In the genomic region with DNA sequence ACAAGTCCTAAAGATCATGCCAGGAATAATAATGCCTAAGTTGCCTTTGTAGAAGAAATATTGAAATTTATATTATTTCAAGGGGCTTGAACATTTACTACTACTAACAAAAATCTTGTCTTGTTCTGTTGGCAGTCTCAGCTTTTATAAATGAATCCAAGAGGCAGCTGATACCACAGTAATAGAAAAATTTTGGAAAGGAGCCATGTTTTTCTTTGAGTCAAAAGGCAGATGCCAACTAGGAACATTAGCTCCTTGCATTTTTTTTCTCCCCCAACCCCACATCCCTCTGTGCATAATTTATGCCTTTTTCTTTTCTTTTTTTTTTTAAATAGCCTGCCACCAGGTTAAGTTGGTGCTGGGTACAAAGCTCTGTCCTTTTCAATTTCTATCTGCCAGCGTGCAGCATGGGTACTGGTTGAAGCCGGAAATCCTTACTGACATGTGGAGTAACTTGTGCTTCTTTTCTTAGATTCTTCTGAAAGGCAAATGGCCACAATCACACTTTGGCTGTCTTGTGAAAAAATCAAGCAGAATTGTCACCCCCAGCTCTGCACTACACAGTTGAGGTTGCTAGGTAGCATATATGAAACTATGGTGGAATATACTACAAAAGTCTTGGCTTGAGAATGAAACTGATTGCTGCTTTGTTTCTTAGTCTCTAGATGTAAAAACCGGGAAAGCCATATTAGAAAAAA, we compare ENCODE assay signal across 21 cellular contexts.
A peak's percentile ranks its signal among the peaks of the same experiment; 100 is the strongest.
DNase-seq lines count a peak whose midpoint lies in the region; ATAC-seq, FAIRE-seq and TF ChIP-seq lines count a peak whose summit lies in the region.
"Had no signal": no experiment of that assay in that cellular context is flagged by ENCODE, and none has a peak within 500 bp of the region (broad histone marks: within the 10 kb centered on the region; RNA-seq: fewer than 3 reads in every experiment).

No MANE protein-coding gene starts in this region.

- H3K9ac ChIP-seq in astrocyte (ENCODE audit: low read length): no peak overlapping the region

- no peaks in the 10 kb centered on the region for H3K79me2 ChIP-seq in astrocyte (ENCODE audit: insufficient read depth, low read length)

- H2AFZ ChIP-seq in astrocyte (ENCODE audit: low read depth, low read length): no peak overlapping the region

- no peak for ATAC-seq in HG02798 (IDR thresholded peaks at IDR 0.05; ENCODE audit: poor library complexity, unreplicated experiment)
- ATAC-seq: activated CD4-positive, alpha-beta T cell treated with anti-CD3 and anti-CD28 coated beads for 36 hours; GM12878; left ventricle myocardium superior had no signal

- H3K9me3 Mint-ChIP-seq in astrocyte (ENCODE audit: unreplicated experiment): peaks cover 2% of the 10 kb centered on the region

- DNase-seq in COR-L47 (lab: John Stamatoyannopoulos, UW) (peak; percentile 34), M059J (ENCODE audit: low read depth) (peak; percentile 41), astrocyte (ENCODE audit: low read depth) (peak; percentile 24), kidney tubule cell (ENCODE audit: low spot score) (peak; percentile 3), middle frontal gyrus (ENCODE audit: extremely low spot score, low spot score) (no peak), COLO668 (lab: John Stamatoyannopoulos, UW; ENCODE audit: unreplicated experiment) (no peak), OCI-M1 (lab: John Stamatoyannopoulos, UW) (no peak)
- DNase-seq: activated CD4-positive, alpha-beta T cell treated with anti-CD3 and anti-CD28 coated beads for 36 hours; activated effector memory CD4-positive, alpha-beta T cell treated with anti-CD3 and anti-CD28 coated beads, Interleukin-2, amount 50 U/mL, for 16 hours; Calu3; GDM1; left ventricle myocardium superior; NCI-H524 treated with DMSO at 0.1 percent for 48 hours; posterior cingulate gyrus; stimulated activated CD4-positive, alpha-beta T cell treated with anti-CD3 and anti-CD28 coated beads, Interleukin-4, amount 100 ng/mL, for 4 hours; stimulated activated CD8-positive, alpha-beta memory T cell treated with anti-CD3 and anti-CD28 coated beads, Interleukin-4, amount 100 ng/mL, for 48 hours; T-helper 9 cell had no signal

- no peaks in the 10 kb centered on the region for H3K27me3 ChIP-seq in astrocyte (ENCODE audit: insufficient read depth, low read length)
- H3K27me3 ChIP-seq: suprapubic skin had no signal

- no peaks in the 10 kb centered on the region for H3K4me1 ChIP-seq in astrocyte (ENCODE audit: insufficient read depth, low read length)
- H3K4me1 ChIP-seq: suprapubic skin had no signal

- no peaks in the 10 kb centered on the region for H3K27me3 Mint-ChIP-seq in astrocyte (ENCODE audit: low read depth, unreplicated experiment)
- H3K27me3 Mint-ChIP-seq: activated CD4-positive, alpha-beta T cell treated with anti-CD3 and anti-CD28 coated beads for 36 hours had no signal

- H3K4me1 Mint-ChIP-seq in astrocyte (ENCODE audit: low read depth, unreplicated experiment): no peaks in the 10 kb centered on the region
- H3K4me1 Mint-ChIP-seq: activated CD4-positive, alpha-beta T cell treated with anti-CD3 and anti-CD28 coated beads for 36 hours had no signal

- no peak overlapping the region for H3K27ac Mint-ChIP-seq in astrocyte (ENCODE audit: unreplicated experiment)
- H3K27ac Mint-ChIP-seq: activated CD4-positive, alpha-beta T cell treated with anti-CD3 and anti-CD28 coated beads for 36 hours had no signal

- no peak for FAIRE-seq in astrocyte (lab: Jason Lieb, UNC)
- FAIRE-seq: GM12878 had no signal

- no peaks in the 10 kb centered on the region for H3K9me3 ChIP-seq in astrocyte (ENCODE audit: insufficient read depth, low read depth, low read length)
- H3K9me3 ChIP-seq: suprapubic skin had no signal

- no peaks in the 10 kb centered on the region for H3K36me3 Mint-ChIP-seq in astrocyte (ENCODE audit: low read depth, unreplicated experiment)

- no peak for TF ChIP-seq CTCF in astrocyte (IDR thresholded peaks at IDR 0.05; ENCODE audit: insufficient read depth, low read depth, low read length)

- H3K4me2 ChIP-seq in astrocyte (ENCODE audit: low read length): no peak overlapping the region
- H3K4me2 ChIP-seq: smooth muscle cell had no signal

- no peak overlapping the region for H3K27ac ChIP-seq in astrocyte (ENCODE audit: low read depth, low read length)
- H3K27ac ChIP-seq: suprapubic skin had no signal

- H3K4me3 ChIP-seq in astrocyte (ENCODE audit: insufficient read depth, low read depth, low read length): no peak overlapping the region
- H3K4me3 ChIP-seq: GM12878, smooth muscle cell, suprapubic skin had no signal

- no peaks in the 10 kb centered on the region for H3K36me3 ChIP-seq in astrocyte (ENCODE audit: insufficient read depth, low read length)
- H3K36me3 ChIP-seq: suprapubic skin had no signal

- H4K20me1 ChIP-seq in astrocyte (ENCODE audit: insufficient read depth, low read length): no peaks in the 10 kb centered on the region

- H3K4me3 Mint-ChIP-seq in astrocyte (ENCODE audit: unreplicated experiment): no peak overlapping the region
- H3K4me3 Mint-ChIP-seq: activated CD4-positive, alpha-beta T cell treated with anti-CD3 and anti-CD28 coated beads for 36 hours had no signal

Comparison
In these comparisons a context has a peak if more than half of its experiments do, and no peak if none do; other contexts are left out.
1. DNase-seq: peak in COR-L47 (single experiment), M059J (single experiment), astrocyte (single experiment) and kidney tubule cell (single experiment); none in middle frontal gyrus (single experiment), COLO668 (single experiment) and OCI-M1 (single experiment).